ENCODE assay signal across 8 cellular contexts in the genomic region with DNA sequence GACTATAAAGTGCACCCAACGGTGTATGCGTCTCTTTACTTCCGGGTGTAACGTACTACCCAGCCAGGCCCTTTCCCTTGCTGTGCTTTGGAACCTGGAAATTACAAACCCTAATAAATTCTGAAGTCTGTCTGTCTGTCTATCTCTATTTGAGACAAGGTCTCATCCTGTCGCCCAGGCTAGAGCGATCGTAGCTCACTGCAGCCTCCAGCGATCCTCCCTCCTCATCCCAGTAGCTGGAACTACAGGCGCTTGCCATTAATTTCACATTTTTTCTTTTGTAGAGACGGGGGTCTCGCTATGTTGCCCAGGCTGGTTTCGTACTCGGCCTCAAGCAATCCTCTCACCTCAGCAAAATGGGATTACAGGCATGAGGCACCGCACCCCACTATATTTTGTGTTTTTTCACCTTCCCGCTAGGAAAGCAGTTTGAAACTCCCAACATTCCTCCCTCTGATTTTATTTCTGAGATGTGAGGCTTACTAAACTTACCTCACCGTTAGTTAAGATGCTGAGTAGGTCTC. TPM values are rescaled to one million over a fixed set of nuclear protein-coding genes. Genes with fewer than 3 reads are reported as not detected.
A peak's percentile ranks its signal among the peaks of the same experiment; 100 is the strongest.
DNase-seq lines count a peak whose midpoint lies in the region; ATAC-seq and TF ChIP-seq lines count a peak whose summit lies in the region.

No MANE protein-coding gene starts in this region.

- H3K27me3 ChIP-seq in right cardiac atrium (ENCODE audit: control insufficient read depth, insufficient read depth) (no peaks in the 10 kb centered on the region), spleen (replicated peaks in 1 of 7) (no peaks in the 10 kb centered on the region)

- H3K4me3 ChIP-seq in right cardiac atrium (ENCODE audit: low read length) (peak overlapping the region; percentile 76), spleen (peak overlapping the region; percentile 85 to 98 (median 90))

- H3K36me3 Mint-ChIP-seq in activated CD8-positive, alpha-beta T cell treated with anti-CD3 and anti-CD28 coated beads, Interleukin-2, amount 10 ng/mL, durations not matched to agents 7 days and 5 days (ENCODE audit: low read depth), result peaks cover 23% of the 10 kb centered on the region

- H3K27ac Mint-ChIP-seq in activated CD8-positive, alpha-beta T cell treated with anti-CD3 and anti-CD28 coated beads, Interleukin-2, amount 10 ng/mL, durations not matched to agents 7 days and 5 days, result peak overlapping the region; percentile 100

- CTCF ChIA-PET in activated CD8-positive, alpha-beta T cell treated with anti-CD3 and anti-CD28 coated beads, Interleukin-2, amount 10 ng/mL, durations not matched to agents 7 days and 5 days (lab: Charles Lee), result interaction anchor here (0.9 to 8.8 kb wide), 5 partner anchors 31 to 476 kb away, joined by 3 to 59 read pairs (median 3); no protein-coding TSS in a partner anchor

- H3K4me1 ChIP-seq in right cardiac atrium (ENCODE audit: control insufficient read depth, insufficient read depth, low read length) (no peaks in the 10 kb centered on the region), spleen (peaks cover 10 to 45% (median 33%) of the 10 kb centered on the region in 6 donors)

- H3K27ac ChIP-seq in right cardiac atrium (ENCODE audit: low read length) (peak overlapping the region; percentile 96), spleen (peak overlapping the region; percentile 93 to 98 (median 96))

- 21% methylated on average over 16 of the region's 16 CpGs for WGBS in right cardiac atrium
- WGBS in spleen, 5 donors, result 25 to 34% (median 31%) methylated on average over 16 of the region's 16 CpGs

- peaks cover 8% of the 10 kb centered on the region for H3K27me3 Mint-ChIP-seq in activated CD8-positive, alpha-beta T cell treated with anti-CD3 and anti-CD28 coated beads, Interleukin-2, amount 10 ng/mL, durations not matched to agents 7 days and 5 days (ENCODE audit: low read depth)

- intact Hi-C loops in Right ventricle myocardium inferior (cut with DNase I) (loop anchor here (2.0 to 5.0 kb wide), 2 partner anchors 30 to 35 kb away; no protein-coding TSS in a partner anchor), cardiac septum (cut with DNase I) (no loop called here), right cardiac atrium (cut with DNase I) (no loop called here), spleen (cut with DNase I; ENCODE audit: low total_unique reads) (loop anchor here (5.0 kb wide), 1 partner anchor 35 kb away; no protein-coding TSS in a partner anchor)

- H3K4me3 Mint-ChIP-seq in activated CD8-positive, alpha-beta T cell treated with anti-CD3 and anti-CD28 coated beads, Interleukin-2, amount 10 ng/mL, durations not matched to agents 7 days and 5 days, result peak overlapping the region; percentile 97

- H3K4me1 Mint-ChIP-seq in activated CD8-positive, alpha-beta T cell treated with anti-CD3 and anti-CD28 coated beads, Interleukin-2, amount 10 ng/mL, durations not matched to agents 7 days and 5 days (ENCODE audit: low read depth), result peaks cover 36% of the 10 kb centered on the region

- no peak for DNase-seq in Right ventricle myocardium inferior (ENCODE audit: missing footprints)
- no peak for DNase-seq in cardiac septum (ENCODE audit: low spot score)
- no peak for DNase-seq in activated CD8-positive, alpha-beta T cell treated with anti-CD3 and anti-CD28 coated beads, Interleukin-2, amount 10 ng/mL, durations not matched to agents 7 days and 5 days
- DNase-seq in right cardiac atrium, result no peak
- DNase-seq in spleen, result no peak
- DNase-seq in medulla oblongata (ENCODE audit: extremely low spot score), result no peak
- DNase-seq in COR-L47 (lab: John Stamatoyannopoulos, UW), result no peak

- POLR2A ChIA-PET in activated CD8-positive, alpha-beta T cell treated with anti-CD3 and anti-CD28 coated beads, Interleukin-2, amount 10 ng/mL, durations not matched to agents 7 days and 5 days (lab: Charles Lee), result interaction anchor here (0.5 to 2.0 kb wide), 8 partner anchors 10 to 250 kb away, joined by 3 to 19 read pairs (median 6); a partner anchor contains a TSS

- no peak for TF ChIP-seq POLR2A in spleen (IDR thresholded peaks at IDR 0.05)

- H3K9me3 ChIP-seq in right cardiac atrium (ENCODE audit: control insufficient read depth, low read length) (no peaks in the 10 kb centered on the region), spleen (no peaks in the 10 kb centered on the region)

- H3K36me3 ChIP-seq in spleen, result peaks cover 2 to 31% (median 21%) of the 10 kb centered on the region in 6 donors

- ATAC-seq in Right ventricle myocardium inferior (peak; percentile 62), HG03159 (IDR thresholded peaks at IDR 0.05; ENCODE audit: unreplicated experiment) (peak; percentile 45), right cardiac atrium (peak; percentile 82 to 83)
- peak; percentile 53 for ATAC-seq in activated CD8-positive, alpha-beta T cell treated with anti-CD3 and anti-CD28 coated beads, Interleukin-2, amount 10 ng/mL, durations not matched to agents 7 days and 5 days

- H3K9me3 Mint-ChIP-seq in activated CD8-positive, alpha-beta T cell treated with anti-CD3 and anti-CD28 coated beads, Interleukin-2, amount 10 ng/mL, durations not matched to agents 7 days and 5 days (ENCODE audit: insufficient read depth), result no peaks in the 10 kb centered on the region

- TF ChIP-seq CTCF in spleen (IDR thresholded peaks at IDR 0.05 in 8 of 11, conservative IDR thresholded peaks at IDR 0.05 in 3 of 11), result no peak

RNA-seq across cellular contexts. Expression of a gene that starts 0.5 kb away (rescaled TPM):
- total RNA-seq in Right ventricle myocardium inferior (19.7 TPM), cardiac septum (29.6 TPM), right cardiac atrium (10 to 100 TPM; 21.5 to 24.7 (median 21.8) TPM), spleen (10 to 100 TPM; 29.1 to 39.0 (median 30.5) TPM)
- 10 to 100 TPM; 34.2 to 35.7 TPM for total RNA-seq in activated CD8-positive, alpha-beta T cell treated with anti-CD3 and anti-CD28 coated beads, Interleukin-2, amount 10 ng/mL, durations not matched to agents 7 days and 5 days
- polyA plus RNA-seq in right cardiac atrium (11.1 TPM), spleen (10 to 100 TPM; 13.3 to 17.7 (median 15.0) TPM)

RNA-seq across cellular contexts. Expression of a gene that starts 31.3 kb away (rescaled TPM):
- total RNA-seq in Right ventricle myocardium inferior, result 10.3 TPM
- total RNA-seq in cardiac septum, result 12.4 TPM
- 10 to 100 TPM; 14.7 to 15.7 TPM for total RNA-seq in activated CD8-positive, alpha-beta T cell treated with anti-CD3 and anti-CD28 coated beads, Interleukin-2, amount 10 ng/mL, durations not matched to agents 7 days and 5 days
- 10 to 100 TPM in 3 of 4 donors, 1 to 10 TPM in 1; 10.0 to 13.6 (median 11.9) TPM for total RNA-seq in right cardiac atrium
- polyA plus RNA-seq in right cardiac atrium, result 6.1 TPM
- 10 to 100 TPM in 2 of 7 donors, 1 to 10 TPM in 5; 7.8 to 16.4 (median 9.2) TPM for total RNA-seq in spleen
- 10 to 100 TPM in 1 of 3 donors, 1 to 10 TPM in 2; 8.6 to 10.4 (median 9.9) TPM for polyA plus RNA-seq in spleen

Comparison
In these comparisons a context has a peak if more than half of its experiments do, and no peak if none do; other contexts are left out.
1. intact Hi-C loops: an anchor here in Right ventricle myocardium inferior (2.0 to 5.0 kb wide) and spleen (5.0 kb wide); none called in cardiac septum and right cardiac atrium.